In genomic region chr11:46273511-46274205, GRCh38 we compare ENCODE assay signal across 12 cellular contexts. TPM values are rescaled to one million over a fixed set of nuclear protein-coding genes. Genes with fewer than 3 reads are reported as not detected.
DNase-seq lines count a peak whose midpoint lies in the region; ATAC-seq and TF ChIP-seq lines count a peak whose summit lies in the region.
"Had no signal": no experiment of that assay in that cellular context is flagged by ENCODE, and none has a peak within 500 bp of the region (broad histone marks: within the 10 kb centered on the region; RNA-seq: fewer than 3 reads in every experiment).

No MANE protein-coding gene starts in this region.

- no peak for TF ChIP-seq POLR2A in gastrocnemius medialis (IDR thresholded peaks at IDR 0.05)

- H4K20me1 ChIP-seq in fibroblast of lung (ENCODE audit: control insufficient read depth, extremely low read depth, insufficient read depth, low read length) = no peaks in the 10 kb centered on the region

- H3K4me2 ChIP-seq in fibroblast of lung (ENCODE audit: extremely low read depth, insufficient read depth, low read length) = no peak overlapping the region

- intact Hi-C loops in gastrocnemius medialis (cut with DNase I; ENCODE audit: low total_unique reads) = loop anchor here (2.0 kb wide), 1 partner anchor 31 kb away; no protein-coding TSS in a partner anchor

- H3K4me1 ChIP-seq in fibroblast of lung (ENCODE audit: control insufficient read depth, extremely low read depth, insufficient read depth, low read length) (peaks cover 17% of the 10 kb centered on the region), gastrocnemius medialis (peaks cover 20 to 24% of the 10 kb centered on the region in 2 donors)

- H3K27me3 ChIP-seq in fibroblast of lung (ENCODE audit: control insufficient read depth, insufficient read depth, low read length) (no peaks in the 10 kb centered on the region), gastrocnemius medialis (peaks cover 12 to 30% (median 19%) of the 10 kb centered on the region in 3 donors)

- H3K27ac ChIP-seq in fibroblast of lung (ENCODE audit: insufficient read depth, low read length) (peak overlapping the region; percentile 60), gastrocnemius medialis (peak overlapping the region; percentile 61 to 72 (median 66))

- no peak overlapping the region for H2AFZ ChIP-seq in fibroblast of lung (ENCODE audit: low read length)

- H3K4me3 ChIP-seq in fibroblast of lung (replicated peaks in 1 of 4; ENCODE audit: control extremely low read depth in 1 of 4, insufficient read depth in 1 of 4, low read depth in 3 of 4, low read length in 4 of 4) = no peak overlapping the region
- H3K4me3 ChIP-seq in gastrocnemius medialis = no peak overlapping the region

- no peak overlapping the region for H3K9ac ChIP-seq in fibroblast of lung (ENCODE audit: insufficient read depth, low read length)

- TF ChIP-seq CTCF in fibroblast of lung (conservative IDR thresholded peaks at IDR 0.05 in 1 of 2, IDR thresholded peaks at IDR 0.05 in 1 of 2; ENCODE audit: low read depth in 1 of 2, low read length in 2 of 2) (no peak), gastrocnemius medialis (IDR thresholded peaks at IDR 0.05 in 4 of 5, conservative IDR thresholded peaks at IDR 0.05 in 1 of 5) (no peak)

- H3K36me3 ChIP-seq in fibroblast of lung (ENCODE audit: control insufficient read depth, insufficient read depth, low read length) (no peaks in the 10 kb centered on the region), gastrocnemius medialis (no peaks in the 10 kb centered on the region)

- H3K79me2 ChIP-seq in fibroblast of lung (ENCODE audit: control insufficient read depth, insufficient read depth, low read length) = peaks cover 11% of the 10 kb centered on the region

- ATAC-seq in gastrocnemius medialis (no peak), GM21737 (IDR thresholded peaks at IDR 0.05; ENCODE audit: unreplicated experiment) (no peak), GM19463 (IDR thresholded peaks at IDR 0.05; ENCODE audit: unreplicated experiment) (no peak)

- DNase-seq in DMS53 treated with DMSO at 0.1 percent for 48 hours (lab: John Stamatoyannopoulos, UW; ENCODE audit: unreplicated experiment) = peak; percentile 52
- DNase-seq in NCI-H69 (lab: John Stamatoyannopoulos, UW) = peak; percentile 93
- DNase-seq in fibroblast of lung (ENCODE audit: low read depth in 2 of 2) = peak in 1 of 2 donors; percentile 24
- DNase-seq in gastrocnemius medialis = no peak
- no peak for DNase-seq in stimulated activated CD4-positive, alpha-beta T cell treated with anti-CD3 and anti-CD28 coated beads, Interleukin-1b, Interleukin-23, amount 100 ng/mL, for 48 hours
- no peak for DNase-seq in occipital lobe (lab: John Stamatoyannopoulos, UW)
- DNase-seq: activated naive CD8-positive, alpha-beta T cell treated with anti-CD3 and anti-CD28 coated beads, Interleukin-2, amount 10 ng/mL, durations not matched to agents 7 days and 5 days; hypothalamus; NCI-H2227 treated with DMSO at 0.1 percent for 48 hours; retina had no signal

- in situ Hi-C loops in gastrocnemius medialis (cut with MboI; ENCODE audit: low sequenced_read_pairs in 4 of 4) = no loop called here

- H3K9me3 ChIP-seq in fibroblast of lung (ENCODE audit: control insufficient read depth, insufficient read depth, low read depth, low read length) (no peaks in the 10 kb centered on the region), gastrocnemius medialis (no peaks in the 10 kb centered on the region)

RNA-seq across cellular contexts. Expression of gene CREB3L1, which starts 3.8 kb away (rescaled TPM):
- total RNA-seq in fibroblast of lung = 14.4 and 28.4 TPM in 2 replicates
- polyA plus RNA-seq in fibroblast of lung = 18.8 and 31.2 TPM in 2 replicates
- 112 and 132 TPM in 2 replicates for polyA plus RNA-seq in fibroblast of lung (2012)
- 267 and 318 TPM in 2 replicates for polyA minus RNA-seq in fibroblast of lung (ENCODE audit: low replicate concordance)
- under 1 TPM; 0.27 to 0.69 (median 0.57) TPM for total RNA-seq in gastrocnemius medialis
- 1.2 TPM for total RNA-seq in occipital lobe
- total RNA-seq: activated naive CD8-positive, alpha-beta T cell treated with anti-CD3 and anti-CD28 coated beads, Interleukin-2, amount 10 ng/mL, durations not matched to agents 7 days and 5 days had no signal

Comparison
In these comparisons a context has a peak if more than half of its experiments do, and no peak if none do; other contexts are left out.
1. DNase-seq: peak in DMS53 treated with DMSO at 0.1 percent for 48 hours (single experiment) and NCI-H69 (single experiment); none in gastrocnemius medialis (0 of 2), stimulated activated CD4-positive, alpha-beta T cell treated with anti-CD3 and anti-CD28 coated beads, Interleukin-1b, Interleukin-23, amount 100 ng/mL, for 48 hours (single experiment) and occipital lobe (single experiment).